In the genomic region with DNA sequence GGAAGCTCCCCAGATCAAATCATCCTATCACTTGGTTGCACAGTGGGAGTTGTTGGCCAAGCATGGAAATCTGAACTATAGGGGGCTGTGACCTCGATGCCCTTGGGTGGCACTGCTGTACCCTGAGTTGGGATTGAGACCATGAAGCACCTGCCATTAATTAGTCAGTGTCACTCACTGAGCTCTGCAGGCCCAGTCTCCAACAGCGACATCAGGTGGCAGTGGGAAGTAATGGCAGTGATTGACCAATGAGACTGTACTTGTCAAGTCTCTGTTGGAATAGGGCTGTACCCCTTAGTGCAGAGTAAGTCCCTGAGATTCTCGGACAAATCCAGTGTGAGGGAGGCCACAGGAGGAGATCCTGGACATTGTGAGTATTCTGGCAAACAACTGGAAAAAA, we compare ENCODE assay signal across 1 cellular context.
TF ChIP-seq lines count a peak whose summit lies in the region.

No MANE protein-coding gene starts in this region.

TF ChIP-seq in K562, 482 proteins besides CTCF, POLR2A, EP300 and RAD21 (continued from another document):
- TF ChIP-seq, protein P1, sequence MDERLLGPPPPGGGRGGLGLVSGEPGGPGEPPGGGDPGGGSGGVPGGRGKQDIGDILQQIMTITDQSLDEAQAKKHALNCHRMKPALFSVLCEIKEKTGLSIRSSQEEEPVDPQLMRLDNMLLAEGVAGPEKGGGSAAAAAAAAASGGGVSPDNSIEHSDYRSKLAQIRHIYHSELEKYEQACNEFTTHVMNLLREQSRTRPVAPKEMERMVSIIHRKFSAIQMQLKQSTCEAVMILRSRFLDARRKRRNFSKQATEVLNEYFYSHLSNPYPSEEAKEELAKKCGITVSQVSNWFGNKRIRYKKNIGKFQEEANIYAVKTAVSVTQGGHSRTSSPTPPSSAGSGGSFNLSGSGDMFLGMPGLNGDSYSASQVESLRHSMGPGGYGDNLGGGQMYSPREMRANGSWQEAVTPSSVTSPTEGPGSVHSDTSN (CRISPR knock-in tag; IDR thresholded peaks at IDR 0.05; ENCODE audit: low read depth), result no peak
- TF ChIP-seq, protein P1 (tag; conservative IDR thresholded peaks at IDR 0.05; ENCODE audit: low read depth), result peak; percentile 31; the same call in 1 of the 2 replicates
